ENCODE assay signal across 37 cellular contexts in genomic region chr11:20592741-20593140, GRCh38. TPM values are rescaled to one million over a fixed set of nuclear protein-coding genes. Genes with fewer than 3 reads are reported as not detected.
"Had no signal": no experiment of that assay in that cellular context is flagged by ENCODE, and none has a peak within 500 bp of the region (broad histone marks: within the 10 kb centered on the region; RNA-seq: fewer than 3 reads in every experiment).

No MANE protein-coding gene starts in this region.

- ATAC-seq: activated T-cell treated with anti-CD3 and anti-CD28 coated beads, Interleukin-2, amount 50 U/mL, for 72 hours; left colon; natural killer cell; sciatic nerve; stimulated activated effector memory CD8-positive, alpha-beta T cell treated with anti-CD3 and anti-CD28 coated beads, Interleukin-12 subunit alpha, Interleukin-12 subunit beta, amount 100 ng/mL, for 72 hours had no signal

- H3K9me3 Mint-ChIP-seq: activated T-cell treated with anti-CD3 and anti-CD28 coated beads, Interleukin-2, amount 50 U/mL, for 72 hours; stimulated activated effector memory CD8-positive, alpha-beta T cell treated with anti-CD3 and anti-CD28 coated beads, Interleukin-12 subunit alpha, Interleukin-12 subunit beta, amount 100 ng/mL, for 72 hours; type B pancreatic cell had no signal

- H3K36me3 Mint-ChIP-seq: activated naive CD8-positive, alpha-beta T cell; natural killer cell; stimulated activated effector memory CD8-positive, alpha-beta T cell treated with anti-CD3 and anti-CD28 coated beads, Interleukin-12 subunit alpha, Interleukin-12 subunit beta, amount 100 ng/mL, for 72 hours; type B pancreatic cell had no signal

- H3K27ac Mint-ChIP-seq: activated naive CD8-positive, alpha-beta T cell; activated T-cell treated with anti-CD3 and anti-CD28 coated beads, Interleukin-2, amount 50 U/mL, for 72 hours; natural killer cell; stimulated activated effector memory CD8-positive, alpha-beta T cell treated with anti-CD3 and anti-CD28 coated beads, Interleukin-12 subunit alpha, Interleukin-12 subunit beta, amount 100 ng/mL, for 72 hours; stimulated activated naive CD8-positive, alpha-beta T cell treated with anti-CD3 and anti-CD28 coated beads, Interleukin-15, Interleukin-2, amounts not matched to agents 100 ng/mL and 50 ng/mL, for 24 hours; type B pancreatic cell had no signal

- H3K4me1 ChIP-seq: colonic mucosa had no signal

- H3K9me3 ChIP-seq: colonic mucosa, thoracic aorta, uterus had no signal

- H3K4me1 Mint-ChIP-seq: stimulated activated effector memory CD8-positive, alpha-beta T cell treated with anti-CD3 and anti-CD28 coated beads, Interleukin-12 subunit alpha, Interleukin-12 subunit beta, amount 100 ng/mL, for 72 hours had no signal

- H3K4me3 ChIP-seq: cardiac muscle cell, colonic mucosa, dorsolateral prefrontal cortex, lung, skin epidermis, thoracic aorta, uterus had no signal

- H3K27ac ChIP-seq: cardiac muscle cell, colonic mucosa, dorsolateral prefrontal cortex, skin epidermis, thoracic aorta, uterus, VCaP had no signal

- H3K36me3 ChIP-seq: cardiac muscle cell, colonic mucosa, thoracic aorta, uterus had no signal

- DNase-seq: activated CD4-positive, alpha-beta T cell treated with anti-CD3 and anti-CD28 coated beads for 4 hours; activated CD4-positive, alpha-beta T cell treated with anti-CD3 and anti-CD28 coated beads, Interleukin-2, amount 50 U/mL, for 4 hours; activated effector memory CD4-positive, alpha-beta T cell treated with Interleukin-2 at 50 U/mL for 16 hours; activated naive CD4-positive, alpha-beta T cell treated with Interleukin-2 at 50 U/mL for 16 hours; activated T-cell treated with anti-CD3 and anti-CD28 coated beads for 4 hours; activated T-cell treated with anti-CD3 and anti-CD28 coated beads, Interleukin-2, amount 50 U/mL, for 72 hours; anterior cingulate cortex; cerebellar nuclear complex; colonic mucosa; dorsolateral prefrontal cortex; effector memory CD4-positive, alpha-beta T cell; head of caudate nucleus; hippocampal formation; left colon; mesendoderm; natural killer cell; stimulated activated CD4-positive, alpha-beta T cell treated with anti-CD3 and anti-CD28 coated beads, Interleukin-4, amount 100 ng/mL, for 24 hours; T-helper 9 cell; uterus had no signal

- H3K4me3 Mint-ChIP-seq: activated naive CD8-positive, alpha-beta T cell; activated T-cell treated with anti-CD3 and anti-CD28 coated beads, Interleukin-2, amount 50 U/mL, for 72 hours; natural killer cell; stimulated activated effector memory CD8-positive, alpha-beta T cell treated with anti-CD3 and anti-CD28 coated beads, Interleukin-12 subunit alpha, Interleukin-12 subunit beta, amount 100 ng/mL, for 72 hours; stimulated activated naive CD8-positive, alpha-beta T cell treated with anti-CD3 and anti-CD28 coated beads, Interleukin-15, Interleukin-2, amounts not matched to agents 100 ng/mL and 50 ng/mL, for 24 hours; type B pancreatic cell had no signal

- FAIRE-seq: keratinocyte, TTC549 had no signal

RNA-seq across cellular contexts. Expression of gene SLC6A5, which starts 6.7 kb away (rescaled TPM):
- total RNA-seq: activated T-cell treated with anti-CD3 and anti-CD28 coated beads, Interleukin-2, amount 50 U/mL, for 72 hours; cardiac muscle cell; colonic mucosa; fibroblast of lung; fibroblast of villous mesenchyme; left colon; lung; mononuclear cell; natural killer cell; osteoblast; posterior vena cava; sciatic nerve; subcutaneous adipose tissue; thoracic aorta; uterus had no signal
